ENCODE assay signal across 8 cellular contexts in genomic region chr1:175193339-175193950, GRCh38. TPM values are rescaled to one million over a fixed set of nuclear protein-coding genes. Genes with fewer than 3 reads are reported as not detected.
DNase-seq lines count a peak whose midpoint lies in the region; ATAC-seq and TF ChIP-seq lines count a peak whose summit lies in the region.

No MANE protein-coding gene starts in this region.

- intact Hi-C loops in Right ventricle myocardium superior (cut with DNase I) (no loop called here), vagina (cut with DNase I) (no loop called here)

- H3K27me3 ChIP-seq in cardiac muscle cell: peaks cover 51% of the 10 kb centered on the region
- peaks cover 3% of the 10 kb centered on the region for H3K27me3 ChIP-seq in brain microvascular endothelial cell (replicated peaks)
- H3K27me3 ChIP-seq in vagina: no peaks in the 10 kb centered on the region

- in situ Hi-C loops in brain microvascular endothelial cell (cut with HindIII; ENCODE audit: low pct_ligation_motif_present, low sequenced_read_pairs): no loop called here

- no peak for TF ChIP-seq POLR2A in vagina (IDR thresholded peaks at IDR 0.05)

- no peak overlapping the region for H3K27ac ChIP-seq in cardiac muscle cell
- no peak overlapping the region for H3K27ac ChIP-seq in brain microvascular endothelial cell
- H3K27ac ChIP-seq in vagina: peak overlapping the region; percentile 90

- DNase-seq in cardiac muscle cell (ENCODE audit: low read depth in 1 of 2, low spot score in 1 of 2): no peak
- no peak for DNase-seq in Right ventricle myocardium superior
- DNase-seq in brain microvascular endothelial cell: no peak
- DNase-seq in medulla oblongata (ENCODE audit: extremely low spot score): peak; percentile 13
- DNase-seq in vagina (ENCODE audit: extremely low spot score in 2 of 2): no peak
- DNase-seq in NCI-H1694 treated with DMSO at 0.1 percent for 48 hours (lab: John Stamatoyannopoulos, UW): no peak

- TF ChIP-seq CTCF in cardiac muscle cell (IDR thresholded peaks at IDR 0.05; ENCODE audit: low read depth, low read length): no peak
- TF ChIP-seq CTCF in brain microvascular endothelial cell (IDR thresholded peaks at IDR 0.05; ENCODE audit: low read depth, low read length, missing control alignments): no peak
- TF ChIP-seq CTCF in vagina (IDR thresholded peaks at IDR 0.05): no peak

- H3K36me3 ChIP-seq in cardiac muscle cell (no peaks in the 10 kb centered on the region), brain microvascular endothelial cell (replicated peaks) (no peaks in the 10 kb centered on the region), vagina (no peaks in the 10 kb centered on the region)

- H3K9me3 ChIP-seq in cardiac muscle cell (ENCODE audit: low read depth): no peaks in the 10 kb centered on the region
- no peaks in the 10 kb centered on the region for H3K9me3 ChIP-seq in vagina

- H3K4me1 ChIP-seq in cardiac muscle cell (ENCODE audit: low read depth) (peaks cover 4% of the 10 kb centered on the region), vagina (peaks cover 53% of the 10 kb centered on the region)

- ATAC-seq in Right ventricle myocardium superior (ENCODE audit: poor library complexity): no peak
- no peak for ATAC-seq in HG03460 (IDR thresholded peaks at IDR 0.05; ENCODE audit: unreplicated experiment)
- ATAC-seq in GM21381 (IDR thresholded peaks at IDR 0.05; ENCODE audit: unreplicated experiment): no peak

- H3K4me3 ChIP-seq in cardiac muscle cell (peak overlapping the region; percentile 45), brain microvascular endothelial cell (ENCODE audit: low read depth, low read length) (peak overlapping the region; percentile 46), vagina (peak overlapping the region; percentile 56 to 64)

RNA-seq across cellular contexts. Expression of gene KIAA0040, which starts 0.9 kb away (rescaled TPM):
- total RNA-seq in cardiac muscle cell (1.6 and 1.9 TPM in 2 replicates), Right ventricle myocardium superior (15.4 TPM), vagina (38.5 TPM)
- polyA plus RNA-seq in cardiac muscle cell: 1.4 and 2.4 TPM in 2 replicates
